Comparison of ENCODE assay signal across 21 cellular contexts in the genomic region with DNA sequence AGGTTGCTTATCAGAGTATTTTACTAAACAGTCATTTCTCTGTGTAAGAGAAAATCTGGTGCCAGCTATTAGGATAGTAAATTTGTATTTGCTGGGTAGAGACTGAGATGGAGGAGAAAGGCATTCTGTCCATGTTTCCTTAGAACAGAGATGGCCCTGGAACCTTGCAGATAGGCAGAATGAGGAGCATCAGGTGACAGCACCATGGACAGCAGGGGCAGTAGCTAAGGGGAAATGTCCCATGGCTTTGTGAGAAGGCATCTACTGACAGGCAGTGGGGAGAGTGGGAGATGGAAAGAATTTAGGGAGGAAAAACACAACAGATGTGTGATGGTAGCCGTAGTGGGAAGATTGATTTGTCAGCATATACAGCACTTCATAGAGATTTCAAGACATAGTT.
DNase-seq lines count a peak whose midpoint lies in the region; ATAC-seq, FAIRE-seq and TF ChIP-seq lines count a peak whose summit lies in the region.
"Had no signal": no experiment of that assay in that cellular context is flagged by ENCODE, and none has a peak within 500 bp of the region (broad histone marks: within the 10 kb centered on the region; RNA-seq: fewer than 3 reads in every experiment).

No MANE protein-coding gene starts in this region.

- no peak overlapping the region for H3K27ac ChIP-seq in A549
- H3K27ac ChIP-seq in IMR-90 (ENCODE audit: insufficient read depth, low read length), result no peak overlapping the region
- H3K27ac ChIP-seq in astrocyte (ENCODE audit: low read depth, low read length), result no peak overlapping the region
- H3K27ac ChIP-seq: KMS-11, Peyer's patch had no signal

- no peaks in the 10 kb centered on the region for H3K9me1 ChIP-seq in IMR-90 (ENCODE audit: insufficient read depth, low read length)

- H3K4me3 ChIP-seq in A549 (no peak overlapping the region), IMR-90 (ENCODE audit: insufficient read depth, low read depth, low read length) (no peak overlapping the region), astrocyte (ENCODE audit: insufficient read depth, low read depth, low read length) (no peak overlapping the region)
- H3K4me3 ChIP-seq: MG63, Peyer's patch had no signal

- no peaks in the 10 kb centered on the region for H4K20me1 ChIP-seq in IMR-90 (ENCODE audit: insufficient read depth, low read length)
- no peaks in the 10 kb centered on the region for H4K20me1 ChIP-seq in astrocyte (ENCODE audit: insufficient read depth, low read length)

- H3K36me3 Mint-ChIP-seq in astrocyte (ENCODE audit: low read depth, unreplicated experiment), result no peaks in the 10 kb centered on the region
- no peaks in the 10 kb centered on the region for H3K36me3 Mint-ChIP-seq in glutamatergic neuron (ENCODE audit: unreplicated experiment)
- no peaks in the 10 kb centered on the region for H3K36me3 Mint-ChIP-seq in immature natural killer cell
- H3K36me3 Mint-ChIP-seq: CD14-positive monocyte had no signal

- no peak overlapping the region for H3K9ac ChIP-seq in IMR-90 (ENCODE audit: low read depth, low read length)
- H3K9ac ChIP-seq in astrocyte (ENCODE audit: low read length), result no peak overlapping the region
- H3K9ac ChIP-seq: KMS-11 had no signal

- no peak overlapping the region for H3K56ac ChIP-seq in IMR-90 (ENCODE audit: extremely low read depth, insufficient read depth, low read length)

- ATAC-seq in A549, result no peak
- ATAC-seq in IMR-90 (ENCODE audit: low read depth), result no peak
- ATAC-seq in Right ventricle myocardium superior (ENCODE audit: poor library complexity), result no peak

- no peak overlapping the region for H3K4me3 Mint-ChIP-seq in astrocyte (ENCODE audit: unreplicated experiment)
- H3K4me3 Mint-ChIP-seq in glutamatergic neuron (ENCODE audit: unreplicated experiment), result no peak overlapping the region
- H3K4me3 Mint-ChIP-seq in immature natural killer cell, result no peak overlapping the region
- H3K4me3 Mint-ChIP-seq: CD14-positive monocyte had no signal

- H4K91ac ChIP-seq in IMR-90 (ENCODE audit: insufficient read depth, low read depth, low read length), result no peak overlapping the region

- no peak overlapping the region for H2BK15ac ChIP-seq in IMR-90 (ENCODE audit: low read depth, low read length)

- CTCF ChIA-PET in A549 (lab: Yijun Ruan, JAX), result no interaction called here
- CTCF ChIA-PET in IMR-90 (lab: Yijun Ruan, JAX), result no interaction called here

- H3K27me3 ChIP-seq in IMR-90 (ENCODE audit: control insufficient read depth, insufficient read depth, low read length), result no peaks in the 10 kb centered on the region
- no peaks in the 10 kb centered on the region for H3K27me3 ChIP-seq in astrocyte (ENCODE audit: insufficient read depth, low read length)
- H3K27me3 ChIP-seq: MG63, Peyer's patch had no signal

- no peak overlapping the region for H2BK5ac ChIP-seq in IMR-90 (ENCODE audit: low read depth, low read length, poor library complexity, severe bottlenecking)

- no peaks in the 10 kb centered on the region for H3K36me3 ChIP-seq in IMR-90 (ENCODE audit: control insufficient read depth, insufficient read depth, low read length)
- no peaks in the 10 kb centered on the region for H3K36me3 ChIP-seq in astrocyte (ENCODE audit: insufficient read depth, low read length)
- H3K36me3 ChIP-seq: MG63, Peyer's patch had no signal

- H3K18ac ChIP-seq in IMR-90 (ENCODE audit: low read depth, low read length), result no peak overlapping the region

- H2AFZ ChIP-seq in IMR-90 (replicated peaks; ENCODE audit: low read length, poor library complexity) (no peak overlapping the region), astrocyte (ENCODE audit: low read depth, low read length) (no peak overlapping the region)

- no peak overlapping the region for H4K5ac ChIP-seq in IMR-90 (ENCODE audit: low read depth, low read length)

- no peak overlapping the region for H2BK120ac ChIP-seq in IMR-90 (ENCODE audit: low read depth, low read length)

- no peaks in the 10 kb centered on the region for H3K79me2 ChIP-seq in astrocyte (ENCODE audit: insufficient read depth, low read length)

- no peaks in the 10 kb centered on the region for H3K79me1 ChIP-seq in IMR-90 (ENCODE audit: low read depth in 1 of 2, low read length in 2 of 2)

- BruUV-seq in IMR-90 (replicated peaks; lab: Mats Ljungman, UMichigan), result no TSS peak

- TF ChIP-seq CTCF in A549 (IDR thresholded peaks at IDR 0.05), result no peak
- TF ChIP-seq CTCF in IMR-90 (conservative IDR thresholded peaks at IDR 0.05; ENCODE audit: low read depth, low read length), result no peak
- no peak for TF ChIP-seq CTCF in astrocyte (IDR thresholded peaks at IDR 0.05; ENCODE audit: insufficient read depth, low read depth, low read length)
- no peak for TF ChIP-seq CTCF in glutamatergic neuron (IDR thresholded peaks at IDR 0.05; ENCODE audit: partially characterized antibody, unreplicated experiment)

- H3K4me1 ChIP-seq in A549, result no peaks in the 10 kb centered on the region
- no peaks in the 10 kb centered on the region for H3K4me1 ChIP-seq in IMR-90 (ENCODE audit: control insufficient read depth, insufficient read depth, low read length)
- H3K4me1 ChIP-seq in astrocyte (ENCODE audit: insufficient read depth, low read length), result no peaks in the 10 kb centered on the region
- H3K4me1 ChIP-seq: Peyer's patch had no signal

- no peak overlapping the region for H2BK20ac ChIP-seq in IMR-90 (ENCODE audit: low read depth, low read length)

- H2AK9ac ChIP-seq in IMR-90 (replicated peaks; ENCODE audit: low read depth, low read length, poor library complexity), result no peak overlapping the region

- H3K14ac ChIP-seq in IMR-90 (replicated peaks; ENCODE audit: low read depth, low read length), result no peak overlapping the region

- H3K27ac Mint-ChIP-seq in astrocyte (ENCODE audit: unreplicated experiment) (no peak overlapping the region), glutamatergic neuron (ENCODE audit: unreplicated experiment) (no peak overlapping the region), immature natural killer cell (no peak overlapping the region)
- H3K27ac Mint-ChIP-seq: CD14-positive monocyte had no signal

- no peak for TF ChIP-seq RAD21 in A549 (conservative IDR thresholded peaks at IDR 0.05 in 1 of 2, IDR thresholded peaks at IDR 0.05 in 1 of 2)
- TF ChIP-seq RAD21 in IMR-90 (IDR thresholded peaks at IDR 0.05; ENCODE audit: low read length), result no peak

- no peak overlapping the region for H2AK5ac ChIP-seq in IMR-90 (ENCODE audit: low read depth, low read length)

- no peak overlapping the region for H3K4ac ChIP-seq in IMR-90 (ENCODE audit: low read depth, low read length)

- dilution Hi-C loops in IMR-90 (cut with HindIII; ENCODE audit: low sequenced_read_pairs, unreplicated experiment), result no loop called here

- no peaks in the 10 kb centered on the region for H3K9me3 Mint-ChIP-seq in astrocyte (ENCODE audit: unreplicated experiment)
- H3K9me3 Mint-ChIP-seq in glutamatergic neuron (ENCODE audit: unreplicated experiment), result no peaks in the 10 kb centered on the region
- peaks cover 0 to 1% (median 0%) of the 10 kb centered on the region in 6 donors for H3K9me3 Mint-ChIP-seq in immature natural killer cell

- in situ Hi-C loops in IMR-90 (cut with MboI; ENCODE audit: low sequenced_read_pairs), result loop anchor here (25.0 kb wide), 1 partner anchor 832 kb away; no protein-coding TSS in a partner anchor

- no peak for DNase-seq in A549 (ENCODE audit: low read depth in 1 of 2, low spot score in 1 of 2)
- peak; percentile 4 for DNase-seq in IMR-90
- no peak for DNase-seq in astrocyte (ENCODE audit: low read depth)
- DNase-seq in iPS-NIHi7 (ENCODE audit: extremely low spot score), result peak; percentile 38
- DNase-seq in glutamatergic neuron, result no peak
- no peak for DNase-seq in NCI-H82 treated with DMSO at 0.1 percent for 48 hours (lab: John Stamatoyannopoulos, UW; ENCODE audit: unreplicated experiment)
- no peak for DNase-seq in immature natural killer cell
- no peak for DNase-seq in Right ventricle myocardium superior
- DNase-seq: DMS53, MG63, NCI-H1105, NCI-H1694 treated with DMSO at 0.1 percent for 48 hours, NCI-H345, NCI-H526 treated with DMSO at 0.1 percent for 48 hours, Peyer's patch, SHP77 had no signal

- H3K4me2 ChIP-seq in A549 (no peak overlapping the region), IMR-90 (ENCODE audit: low read depth, low read length) (no peak overlapping the region), astrocyte (ENCODE audit: low read length) (no peak overlapping the region)
- H3K4me2 ChIP-seq: KMS-11 had no signal

- H4K8ac ChIP-seq in IMR-90 (ENCODE audit: low read depth in 2 of 2, low read length in 2 of 2), result no peak overlapping the region

- H3K9me3 ChIP-seq in A549 (no peaks in the 10 kb centered on the region), IMR-90 (ENCODE audit: control insufficient read depth, insufficient read depth, low read length) (no peaks in the 10 kb centered on the region), astrocyte (ENCODE audit: insufficient read depth, low read depth, low read length) (no peaks in the 10 kb centered on the region)
- H3K9me3 ChIP-seq: MG63, Peyer's patch had no signal

- no peaks in the 10 kb centered on the region for H3K4me1 Mint-ChIP-seq in astrocyte (ENCODE audit: low read depth, unreplicated experiment)
- H3K4me1 Mint-ChIP-seq in glutamatergic neuron (ENCODE audit: low read depth, unreplicated experiment), result no peaks in the 10 kb centered on the region
- H3K4me1 Mint-ChIP-seq in immature natural killer cell, result no peaks in the 10 kb centered on the region
- H3K4me1 Mint-ChIP-seq: CD14-positive monocyte had no signal

- FAIRE-seq in A549 (lab: Jason Lieb, UNC), result no peak
- FAIRE-seq in astrocyte (lab: Jason Lieb, UNC), result peak; percentile 9
- FAIRE-seq: A204.1, GM12891, HTR-8/SVneo had no signal

- no peak overlapping the region for H3K23ac ChIP-seq in IMR-90 (ENCODE audit: low read depth, low read length)

- intact Hi-C loops in IMR-90 (cut with micrococcal nuclease) (no loop called here), Right ventricle myocardium superior (cut with DNase I) (no loop called here)

- POLR2A ChIA-PET in A549 (lab: Yijun Ruan, JAX), result no interaction called here
- POLR2A ChIA-PET in IMR-90 (lab: Charles Lee; ENCODE audit: unreplicated experiment), result no interaction called here

- no peak for TF ChIP-seq POLR2A in A549 (IDR thresholded peaks at IDR 0.05; ENCODE audit: low read length)
- no peak for TF ChIP-seq POLR2A in IMR-90 (IDR thresholded peaks at IDR 0.05; ENCODE audit: low read depth, low read length)

- WGBS in A549 (ENCODE audit: missing lambda C conversion rate), result 12% methylated on average over 1 of the region's 1 CpG
- no CpG with 5 or more reads among the region's 1 CpG for WGBS in IMR-90 (ENCODE audit: extremely low coverage in 2 of 2, insufficient read length in 1 of 2), 2 experiments

- H3K27me3 Mint-ChIP-seq in astrocyte (ENCODE audit: low read depth, unreplicated experiment), result no peaks in the 10 kb centered on the region
- no peaks in the 10 kb centered on the region for H3K27me3 Mint-ChIP-seq in glutamatergic neuron (ENCODE audit: unreplicated experiment)
- H3K27me3 Mint-ChIP-seq in immature natural killer cell (ENCODE audit: low read depth in 3 of 3), result peaks cover 0 to 7% (median 2%) of the 10 kb centered on the region in 3 donors

- no peak for TF ChIP-seq EP300 in A549 (IDR thresholded peaks at IDR 0.05)

TF ChIP-seq in A549, 52 proteins besides CTCF, POLR2A, EP300 and RAD21 (continues in another document):
- no peak for TF ChIP-seq RARB (CRISPR knock-in tag; IDR thresholded peaks at IDR 0.05)

TF ChIP-seq in IMR-90, 13 proteins besides CTCF, POLR2A, EP300 and RAD21 (continues in another document):
- TF ChIP-seq FOS (IDR thresholded peaks at IDR 0.05; ENCODE audit: low read depth, low read length) (no peak), CHD1 (IDR thresholded peaks at IDR 0.05; ENCODE audit: low read depth, low read length) (no peak)

Comparison
In these comparisons a context has a peak if more than half of its experiments do, and no peak if none do; other contexts are left out.
1. DNase-seq: peak in IMR-90 (single experiment) and iPS-NIHi7 (single experiment); none in A549 (0 of 2), astrocyte (single experiment), glutamatergic neuron (single experiment), NCI-H82 treated with DMSO at 0.1 percent for 48 hours (single experiment), immature natural killer cell (0 of 3) and Right ventricle myocardium superior (single experiment).